ENCODE assay signal across 1 cellular context in genomic region chr4:158578476-158578875, GRCh38.
TF ChIP-seq lines count a peak whose summit lies in the region.

No MANE protein-coding gene starts in this region.

TF ChIP-seq in GM23338, 12 proteins besides CTCF, POLR2A, EP300 and RAD21 (continued from another document):
- TF ChIP-seq REST (IDR thresholded peaks at IDR 0.05; ENCODE audit: unreplicated experiment) (no peak), ZNF462 (CRISPR knock-in tag; IDR thresholded peaks at IDR 0.05) (no peak)
